35 cellular contexts compared by ENCODE assay signal in genomic region chr2:2059199-2059598, GRCh38.
"Had no signal": no experiment of that assay in that cellular context is flagged by ENCODE, and none has a peak within 500 bp of the region (broad histone marks: within the 10 kb centered on the region; RNA-seq: fewer than 3 reads in every experiment).

No MANE protein-coding gene starts in this region.

- H3K27me3 ChIP-seq: MG63 had no signal

- H3K36me3 ChIP-seq: MG63 had no signal

- H3K27ac ChIP-seq: KMS-11 had no signal

- H3K9ac ChIP-seq: KMS-11 had no signal

- DNase-seq: Karpas-422, Kasumi-1, MG63, MM.1S, MV-4-11, NCI-H1048, NCI-H1092, NCI-H1092 treated with DMSO at 0.1 percent for 48 hours, NCI-H1105, NCI-H1105 treated with DMSO at 0.1 percent for 48 hours, NCI-H1417, NCI-H1417 treated with DMSO at 0.1 percent for 48 hours, NCI-H1436, NCI-H1436 treated with DMSO at 0.1 percent for 48 hours, NCI-H146, NCI-H1694, NCI-H1694 treated with DMSO at 0.1 percent for 48 hours, NCI-H187, NCI-H187 treated with DMSO at 0.1 percent for 48 hours, NCI-H1930, NCI-H2029, NCI-H2029 treated with DMSO at 0.1 percent for 48 hours, NCI-H2081, NCI-H2081 treated with DMSO at 0.1 percent for 48 hours, NCI-H2107, NCI-H2171, NCI-H2171 treated with DMSO at 0.1 percent for 48 hours, NCI-H2227 treated with DMSO at 0.1 percent for 48 hours, NCI-H226, NCI-H345, NCI-H446, NCI-H446 treated with DMSO at 0.1 percent for 48 hours, NCI-H510A, NCI-H510A treated with DMSO at 0.1 percent for 48 hours had no signal

- H3K4me2 ChIP-seq: KMS-11 had no signal

- H3K9me3 ChIP-seq: MG63 had no signal

- H3K4me3 ChIP-seq: MG63 had no signal
